In genomic region chr19:3159565-3159964, GRCh38 we compare ENCODE assay signal across 21 cellular contexts. TPM values are rescaled to one million over a fixed set of nuclear protein-coding genes. Genes with fewer than 3 reads are reported as not detected.
"Had no signal": no experiment of that assay in that cellular context is flagged by ENCODE, and none has a peak within 500 bp of the region (broad histone marks: within the 10 kb centered on the region; RNA-seq: fewer than 3 reads in every experiment).

No MANE protein-coding gene starts in this region.

- H3K27me3 ChIP-seq: tibial nerve had no signal

- H3K4me3 Mint-ChIP-seq: activated naive CD4-positive, alpha-beta T cell treated with anti-CD3 and anti-CD28 coated beads, Interleukin-2, amount 50 U/mL, for 24 hours; activated T-cell treated with anti-CD3 and anti-CD28 coated beads, Interleukin-2, amount 50 U/mL, for 72 hours; brain; naive thymus-derived CD4-positive, alpha-beta T cell; neural progenitor cell; stimulated activated effector memory CD8-positive, alpha-beta T cell treated with anti-CD3 and anti-CD28 coated beads, Interleukin-12 subunit alpha, Interleukin-12 subunit beta, amount 100 ng/mL, for 72 hours; stimulated activated naive CD8-positive, alpha-beta T cell treated with anti-CD3 and anti-CD28 coated beads, Interleukin-15, amount 100 ng/mL, for 72 hours had no signal

- H3K27ac ChIP-seq: lower lobe of right lung, neural progenitor cell, tibial nerve had no signal

- H3K9ac ChIP-seq: neural progenitor cell had no signal

- ATAC-seq: activated T-cell treated with anti-CD3 and anti-CD28 coated beads, Interleukin-2, amount 50 U/mL, for 72 hours; esophagus mucosa; lower lobe of right lung; naive thymus-derived CD4-positive, alpha-beta T cell; sciatic nerve; stimulated activated effector memory CD8-positive, alpha-beta T cell treated with anti-CD3 and anti-CD28 coated beads, Interleukin-12 subunit alpha, Interleukin-12 subunit beta, amount 100 ng/mL, for 72 hours; stimulated activated naive CD8-positive, alpha-beta T cell treated with anti-CD3 and anti-CD28 coated beads, Interleukin-15, amount 100 ng/mL, for 72 hours had no signal

- H3K27me3 Mint-ChIP-seq: activated naive CD4-positive, alpha-beta T cell treated with anti-CD3 and anti-CD28 coated beads, Interleukin-2, amount 50 U/mL, for 24 hours; naive thymus-derived CD4-positive, alpha-beta T cell; stimulated activated naive CD8-positive, alpha-beta T cell treated with anti-CD3 and anti-CD28 coated beads, Interleukin-15, amount 100 ng/mL, for 72 hours had no signal

- H3K36me3 ChIP-seq: neural progenitor cell, tibial nerve had no signal

- H3K4me1 ChIP-seq: neural progenitor cell had no signal

- H3K9me3 ChIP-seq: tibial nerve had no signal

- H3K4me3 ChIP-seq: lower lobe of right lung, neural progenitor cell, tibial nerve had no signal

- DNase-seq: activated CD4-positive, alpha-beta T cell treated with anti-CD3 and anti-CD28 coated beads for 4 hours; activated CD4-positive, alpha-beta T cell treated with anti-CD3 and anti-CD28 coated beads, Interleukin-2, amount 50 U/mL, for 48 hours; activated CD4-positive, CD25-positive, alpha-beta regulatory T cell; activated gamma-delta T cell treated with Interleukin-2 at 50 U/mL for 16 hours; activated T-cell treated with anti-CD3 and anti-CD28 coated beads, Interleukin-2, amount 50 U/mL, for 72 hours; foreskin melanocyte; kidney; lower lobe of right lung; naive thymus-derived CD4-positive, alpha-beta T cell; small intestine; stimulated activated CD4-positive, alpha-beta T cell treated with anti-CD3 and anti-CD28 coated beads, Interleukin-2, amount 100 ng/mL, for 24 hours; stimulated activated naive CD8-positive, alpha-beta T cell treated with anti-CD3 and anti-CD28 coated beads, Interleukin-15, amount 100 ng/mL, for 72 hours had no signal

- H3K27ac Mint-ChIP-seq: activated naive CD4-positive, alpha-beta T cell treated with anti-CD3 and anti-CD28 coated beads, Interleukin-2, amount 50 U/mL, for 24 hours; activated T-cell treated with anti-CD3 and anti-CD28 coated beads, Interleukin-2, amount 50 U/mL, for 72 hours; brain; neural progenitor cell had no signal

- H3K36me3 Mint-ChIP-seq: activated naive CD4-positive, alpha-beta T cell treated with anti-CD3 and anti-CD28 coated beads, Interleukin-2, amount 50 U/mL, for 24 hours; brain; stimulated activated effector memory CD8-positive, alpha-beta T cell treated with anti-CD3 and anti-CD28 coated beads, Interleukin-12 subunit alpha, Interleukin-12 subunit beta, amount 100 ng/mL, for 72 hours had no signal

RNA-seq across cellular contexts. Expression of gene S1PR4, which starts 19.0 kb away (rescaled TPM):
- total RNA-seq: chondrocyte had no signal

RNA-seq across cellular contexts. Expression of gene GNA15, which starts 23.7 kb away (rescaled TPM):
- total RNA-seq: chondrocyte, renal cortical epithelial cell had no signal
